ENCODE assay signal across 11 cellular contexts in genomic region chr1:3369437-3370076, GRCh38.
A peak's percentile ranks its signal among the peaks of the same experiment; 100 is the strongest.
DNase-seq lines count a peak whose midpoint lies in the region; ATAC-seq, FAIRE-seq and TF ChIP-seq lines count a peak whose summit lies in the region.
"Had no signal": no experiment of that assay in that cellular context is flagged by ENCODE, and none has a peak within 500 bp of the region (broad histone marks: within the 10 kb centered on the region; RNA-seq: fewer than 3 reads in every experiment).

No MANE protein-coding gene starts in this region.

- H3K27me3 ChIP-seq in GM23338 (ENCODE audit: insufficient read depth): no peaks in the 10 kb centered on the region
- H3K27me3 ChIP-seq in bronchial epithelial cell (ENCODE audit: control insufficient read depth, insufficient read depth, low read length): no peaks in the 10 kb centered on the region
- H3K27me3 ChIP-seq in hepatocyte: no peaks in the 10 kb centered on the region
- H3K27me3 ChIP-seq in stomach: peaks cover 0 to 16% (median 0%) of the 10 kb centered on the region in 3 donors

- H3K9me3 ChIP-seq in hepatocyte (ENCODE audit: low read depth): no peaks in the 10 kb centered on the region
- no peaks in the 10 kb centered on the region for H3K9me3 ChIP-seq in stomach

- peaks cover 2% of the 10 kb centered on the region for H3K27me3 Mint-ChIP-seq in GM23338 (ENCODE audit: insufficient read depth, low read depth, poor library complexity)

- no peak overlapping the region for H3K4me3 Mint-ChIP-seq in GM23338

- ATAC-seq in GM23338 (no peak), HG02610 (IDR thresholded peaks at IDR 0.05; ENCODE audit: unreplicated experiment) (no peak), GM18498 (IDR thresholded peaks at IDR 0.05; ENCODE audit: unreplicated experiment) (no peak), HG03354 (IDR thresholded peaks at IDR 0.05; ENCODE audit: poor library complexity, severe bottlenecking, unreplicated experiment) (no peak)

- H3K79me2 ChIP-seq in GM23338 (replicated peaks; ENCODE audit: insufficient read depth) (no peaks in the 10 kb centered on the region), hepatocyte (no peaks in the 10 kb centered on the region)

- no peaks in the 10 kb centered on the region for H3K36me3 Mint-ChIP-seq in GM23338 (ENCODE audit: low read depth)

- H4K20me1 ChIP-seq in GM23338 (replicated peaks; ENCODE audit: insufficient read depth): no peaks in the 10 kb centered on the region
- no peaks in the 10 kb centered on the region for H4K20me1 ChIP-seq in hepatocyte (ENCODE audit: insufficient read depth, poor library complexity, severe bottlenecking)

- no peak overlapping the region for H3K4me3 ChIP-seq in GM23338
- no peak overlapping the region for H3K4me3 ChIP-seq in bronchial epithelial cell (ENCODE audit: low read depth, low read length)
- H3K4me3 ChIP-seq in hepatocyte: no peak overlapping the region
- no peak overlapping the region for H3K4me3 ChIP-seq in stomach

- peaks cover 18% of the 10 kb centered on the region for H3K4me1 Mint-ChIP-seq in GM23338

- TF ChIP-seq CTCF in GM23338 (conservative IDR thresholded peaks at IDR 0.05; ENCODE audit: low read depth in 2 of 2): no peak
- no peak for TF ChIP-seq CTCF in bronchial epithelial cell (IDR thresholded peaks at IDR 0.05; ENCODE audit: insufficient read depth, low read length, severe bottlenecking)
- no peak for TF ChIP-seq CTCF in hepatocyte (IDR thresholded peaks at IDR 0.05; ENCODE audit: poor library complexity)
- no peak for TF ChIP-seq CTCF in stomach (IDR thresholded peaks at IDR 0.05)

- intact Hi-C loops in stomach (cut with DNase I; ENCODE audit: low total_unique reads): no loop called here

- peak; percentile 58 for FAIRE-seq in bronchial epithelial cell (lab: Jason Lieb, UNC)

- H3K4me2 ChIP-seq in GM23338 (0 out of 2 replicates have a peak overlapping the region, but pooled peaks have one; percentile 5), hepatocyte (no peak overlapping the region)

- H3F3A ChIP-seq in GM23338 (replicated peaks; ENCODE audit: low read depth): no peaks in the 10 kb centered on the region

- H3K4me1 ChIP-seq in GM23338 (ENCODE audit: insufficient read depth): peaks cover 4% of the 10 kb centered on the region; the same call in 1 of the 2 replicates
- H3K4me1 ChIP-seq in hepatocyte (ENCODE audit: insufficient read depth): no peaks in the 10 kb centered on the region
- H3K4me1 ChIP-seq in stomach: peaks cover 27 to 58% (median 40%) of the 10 kb centered on the region in 4 donors

- H3K27ac ChIP-seq in GM23338 (ENCODE audit: low read depth) (no peak overlapping the region), hepatocyte (peak overlapping the region; percentile 34), stomach (peak overlapping the region; percentile 16 to 79 (median 66))

- no peaks in the 10 kb centered on the region for H3K9me2 ChIP-seq in GM23338 (ENCODE audit: insufficient read depth)
- H3K9me2 ChIP-seq in hepatocyte (replicated peaks; ENCODE audit: insufficient read depth): no peaks in the 10 kb centered on the region

- TF ChIP-seq POLR2A in stomach (IDR thresholded peaks at IDR 0.05): no peak

- no peak for DNase-seq in GM23338 (ENCODE audit: low spot score)
- peak; percentile 76 for DNase-seq in bronchial epithelial cell (ENCODE audit: low read depth)
- peak; percentile 77 for DNase-seq in hepatocyte (ENCODE audit: low spot score)
- peak; percentile 67 for DNase-seq in stomach
- DNase-seq in DMS114 treated with DMSO at 0.1 percent for 48 hours (lab: John Stamatoyannopoulos, UW; ENCODE audit: unreplicated experiment): no peak
- DNase-seq: DND-41, mesendoderm, NCI-H146 had no signal

- no peak overlapping the region for H3K27ac Mint-ChIP-seq in GM23338

- no peaks in the 10 kb centered on the region; the same call in 2 of the 3 replicates for H3K9me3 Mint-ChIP-seq in GM23338

- H2AFZ ChIP-seq in GM23338 (no peak overlapping the region), hepatocyte (no peak overlapping the region)

- no peak for TF ChIP-seq EP300 in stomach (IDR thresholded peaks at IDR 0.05)

- WGBS in hepatocyte (ENCODE audit: low lambda C conversion rate, missing lambda C conversion rate): 73% methylated on average over 12 of the region's 12 CpGs
- 40 to 67% (median 56%) methylated on average over 10 to 12 of the region's 12 CpGs for WGBS in stomach, 5 donors

- no peaks in the 10 kb centered on the region for H3K36me3 ChIP-seq in GM23338 (ENCODE audit: insufficient read depth)
- no peaks in the 10 kb centered on the region for H3K36me3 ChIP-seq in bronchial epithelial cell (ENCODE audit: control insufficient read depth, insufficient read depth, low read length)
- H3K36me3 ChIP-seq in hepatocyte (replicated peaks; ENCODE audit: insufficient read depth, low read depth): no peaks in the 10 kb centered on the region
- no peaks in the 10 kb centered on the region for H3K36me3 ChIP-seq in stomach

TF ChIP-seq in GM23338, 12 proteins besides CTCF, POLR2A, EP300 and RAD21 (continues in another document):
- TF ChIP-seq EZH2phosphoT487 (IDR thresholded peaks at IDR 0.05; ENCODE audit: unreplicated experiment) (no peak), EZH2 (IDR thresholded peaks at IDR 0.05; ENCODE audit: low read depth, unreplicated experiment) (no peak), STAT1 (IDR thresholded peaks at IDR 0.05; ENCODE audit: unreplicated experiment) (no peak), NANOG (IDR thresholded peaks at IDR 0.05; ENCODE audit: borderline replicate concordance) (no peak), ZNF114 (CRISPR knock-in tag; IDR thresholded peaks at IDR 0.05) (no peak), ZNF462 (CRISPR knock-in tag; IDR thresholded peaks at IDR 0.05) (no peak), ETS1 (IDR thresholded peaks at IDR 0.05) (no peak), POLR2AphosphoS5 (IDR thresholded peaks at IDR 0.05; ENCODE audit: low read depth) (no peak), ZNF331 (CRISPR knock-in tag; IDR thresholded peaks at IDR 0.05; ENCODE audit: low read depth) (no peak)

Comparison
In these comparisons a context has a peak if more than half of its experiments do, and no peak if none do; other contexts are left out.
1. DNase-seq: peak in bronchial epithelial cell (single experiment), hepatocyte (single experiment) and stomach (single experiment); none in GM23338 (single experiment) and DMS114 treated with DMSO at 0.1 percent for 48 hours (single experiment).